Comparison of ENCODE assay signal across 8 cellular contexts in the genomic region with DNA sequence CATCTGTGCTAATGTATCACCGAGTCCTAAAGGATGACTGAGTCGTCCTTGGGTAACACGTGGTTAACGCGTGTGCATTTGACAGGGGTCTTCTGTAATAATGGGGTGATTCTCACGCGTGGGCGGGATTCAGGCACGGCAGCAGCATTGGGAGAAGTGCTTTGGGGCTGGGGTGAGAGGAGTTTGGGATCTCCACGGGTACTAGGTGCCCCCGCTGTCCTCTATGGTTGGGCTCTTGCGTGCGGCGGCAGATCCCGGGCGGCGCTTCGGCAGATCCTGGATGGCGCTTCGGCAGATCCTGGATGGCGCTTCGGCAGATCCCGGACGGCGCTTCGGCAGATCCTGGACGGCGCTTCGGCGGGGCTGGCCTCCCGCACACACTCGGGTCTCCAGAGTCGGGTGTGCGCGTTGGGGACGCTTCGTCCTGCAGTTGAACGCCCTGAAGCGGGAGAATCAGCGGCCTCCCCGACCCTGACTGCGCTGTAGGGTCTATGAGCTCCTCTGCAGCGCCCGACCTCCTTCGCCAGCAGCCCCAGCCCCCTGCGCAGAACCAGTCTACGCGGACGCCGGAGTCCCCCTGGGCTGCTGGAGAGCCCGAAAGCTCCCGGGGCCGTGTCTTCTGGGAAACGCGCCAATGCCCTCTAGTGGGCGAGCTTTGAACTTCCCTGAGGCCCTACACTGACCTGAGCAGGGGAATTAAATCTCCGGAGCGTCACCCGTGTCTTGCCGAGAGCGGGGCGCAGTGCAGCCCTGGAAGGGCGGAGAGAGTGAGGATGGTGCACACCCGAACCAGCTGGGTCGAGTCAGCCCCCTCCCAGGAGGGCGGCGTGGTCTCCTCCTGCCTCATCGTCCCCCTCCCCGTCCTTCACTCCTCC. TPM values are rescaled to one million over a fixed set of nuclear protein-coding genes. Genes with fewer than 3 reads are reported as not detected.
DNase-seq lines count a peak whose midpoint lies in the region; ATAC-seq, FAIRE-seq and TF ChIP-seq lines count a peak whose summit lies in the region.

No MANE protein-coding gene starts in this region.

- H3K27ac ChIP-seq in VCaP = no peak overlapping the region
- H3K27ac ChIP-seq in breast epithelium = no peak overlapping the region
- H3K27ac ChIP-seq in small intestine (ENCODE audit: low read depth in 1 of 2, low read length in 1 of 2) = no peak overlapping the region

- FAIRE-seq in small intestine (lab: Jason Lieb, UNC) = no peak

- DNase-seq in NCI-H2171 (lab: John Stamatoyannopoulos, UW) (peak; percentile 62), breast epithelium (ENCODE audit: low spot score in 2 of 2) (peak; percentile 64 to 83), iPS-NIHi7 (ENCODE audit: extremely low spot score) (peak; percentile 93), small intestine (peak; percentile 76), GF-D8 (lab: John Stamatoyannopoulos, UW) (no peak)

- H3K9me3 ChIP-seq in breast epithelium (no peaks in the 10 kb centered on the region), small intestine (ENCODE audit: control insufficient read depth, low read depth) (no peaks in the 10 kb centered on the region)

- intact Hi-C loops in breast epithelium (cut with DNase I; ENCODE audit: low total_unique reads) = no loop called here

- no peak for TF ChIP-seq POLR2A in breast epithelium (IDR thresholded peaks at IDR 0.05)

- WGBS in small intestine, 3 donors = 5 to 6% (median 6%) methylated on average over 59 to 69 of the region's 69 CpGs

- H3K27me3 ChIP-seq in breast epithelium = peaks cover 0 to 6% of the 10 kb centered on the region in 2 donors
- peaks cover 0 to 11% of the 10 kb centered on the region in 2 donors for H3K27me3 ChIP-seq in small intestine (ENCODE audit: control insufficient read depth in 2 of 2, insufficient read depth in 2 of 2, low read length in 2 of 2)

- H3K4me3 ChIP-seq in breast epithelium = peak overlapping the region; percentile 39 to 65 (median 48)
- H3K4me3 ChIP-seq in small intestine (ENCODE audit: low read depth in 1 of 2, low read length in 2 of 2) = peak overlapping the region in 1 of 2 donors; percentile 36

- no peaks in the 10 kb centered on the region for H3K4me1 ChIP-seq in breast epithelium
- H3K4me1 ChIP-seq in small intestine (ENCODE audit: control insufficient read depth in 2 of 2, insufficient read depth in 1 of 2, low read depth in 1 of 2, low read length in 1 of 2) = no peaks in the 10 kb centered on the region

- peak; percentile 87 for ATAC-seq in HG03045 (IDR thresholded peaks at IDR 0.05; ENCODE audit: unreplicated experiment)

- H3K36me3 ChIP-seq in breast epithelium (no peaks in the 10 kb centered on the region), small intestine (ENCODE audit: control insufficient read depth in 2 of 2, insufficient read depth in 2 of 2, low read length in 2 of 2) (no peaks in the 10 kb centered on the region)

- TF ChIP-seq CTCF in GM12874 (IDR thresholded peaks at IDR 0.05; ENCODE audit: insufficient read depth, low read depth, low read length) = peak; percentile 90
- peak; percentile 92 for TF ChIP-seq CTCF in VCaP (conservative IDR thresholded peaks at IDR 0.05)
- peak; percentile 48 to 86 (median 71) for TF ChIP-seq CTCF in breast epithelium (IDR thresholded peaks at IDR 0.05)

RNA-seq across cellular contexts. Expression of a gene that starts 48.1 kb away (rescaled TPM):
- 10 to 100 TPM in 1 of 3 donors, 1 to 10 TPM in 1, under 1 TPM in 1; 0.32 to 25.3 (median 7.9) TPM for total RNA-seq in breast epithelium
- polyA plus RNA-seq in small intestine = 10 to 100 TPM in 1 of 3 donors, under 1 TPM in 2; 0.27 to 16.7 (median 0.67) TPM
